ENCODE assay signal across 8 cellular contexts in genomic region chr14:60722163-60722835, GRCh38. TPM values are rescaled to one million over a fixed set of nuclear protein-coding genes. Genes with fewer than 3 reads are reported as not detected.
A peak's percentile ranks its signal among the peaks of the same experiment; 100 is the strongest.
DNase-seq lines count a peak whose midpoint lies in the region; TF ChIP-seq lines count a peak whose summit lies in the region.

No MANE protein-coding gene starts in this region.

- no peaks in the 10 kb centered on the region for H3K4me1 Mint-ChIP-seq in MCF 10A (ENCODE audit: insufficient read depth, unreplicated experiment)

- DNase-seq in NCI-H146 (lab: John Stamatoyannopoulos, UW), result peak; percentile 62
- no peak for DNase-seq in NCI-H146 treated with DMSO at 0.1 percent for 48 hours (lab: John Stamatoyannopoulos, UW; ENCODE audit: unreplicated experiment)
- DNase-seq in SK-N-MC (ENCODE audit: low read depth, low spot score), result no peak
- DNase-seq in MCF 10A (ENCODE audit: unreplicated experiment), result peak; percentile 73
- no peak for DNase-seq in kidney epithelial cell (ENCODE audit: low read depth)
- DNase-seq in stimulated activated CD4-positive, alpha-beta T cell treated with anti-CD3 and anti-CD28 coated beads, TNF-alpha, amount 100 ng/mL, for 4 hours (ENCODE audit: low read depth in 3 of 3), result peak in 2 of 3 experiments; percentile 4 to 8
- DNase-seq in ureter (ENCODE audit: low spot score), result no peak

- peak overlapping the region; percentile 70 for H3K9ac ChIP-seq in HUES64 (ENCODE audit: low read depth, low read length)
- H3K9ac ChIP-seq in SK-N-MC (ENCODE audit: insufficient read length), result peak overlapping the region; percentile 80

- intact Hi-C loops in MCF 10A (cut with micrococcal nuclease), result loop anchor here (2.0 to 5.0 kb wide), 3 partner anchors 97 to 530 kb away; no protein-coding TSS in a partner anchor

- POLR2A ChIA-PET in MCF 10A (lab: Yijun Ruan, JAX), result interaction anchor here (1.0 to 4.3 kb wide), 6 partner anchors 11 to 305 kb away, joined by 3 to 45 read pairs (median 12); partner anchors contain the start of genes MNAT1, SLC38A6 and TRMT5

- H3K27me3 ChIP-seq in HUES64 (ENCODE audit: insufficient read depth, low read length) (no peaks in the 10 kb centered on the region), kidney epithelial cell (ENCODE audit: control insufficient read depth, insufficient read depth, low read length) (no peaks in the 10 kb centered on the region)

- BruUV-seq in MCF 10A (replicated peaks; lab: Mats Ljungman, UMichigan), result no TSS peak

- no peaks in the 10 kb centered on the region for H3K9me3 ChIP-seq in HUES64 (ENCODE audit: insufficient read depth, low read depth, low read length)
- no peaks in the 10 kb centered on the region for H3K9me3 ChIP-seq in SK-N-MC (ENCODE audit: low read depth, low read length)

- CTCF ChIA-PET in MCF 10A (lab: Yijun Ruan, JAX), result interaction anchor here (0.5 to 3.5 kb wide), 10 partner anchors 11 to 739 kb away, joined by 3 to 15 read pairs (median 3); partner anchors contain the start of gene MNAT1

- peaks cover 21% of the 10 kb centered on the region for H3K4me1 ChIP-seq in HUES64 (ENCODE audit: insufficient read depth, low read length)

- H3K36me3 ChIP-seq in HUES64 (ENCODE audit: insufficient read depth, low read length), result peaks cover 30% of the 10 kb centered on the region
- H3K36me3 ChIP-seq in SK-N-MC (ENCODE audit: insufficient read depth, low read length), result peaks cover 8% of the 10 kb centered on the region; the same call in 1 of the 2 replicates
- H3K36me3 ChIP-seq in kidney epithelial cell (ENCODE audit: control insufficient read depth, insufficient read depth, low read length), result no peaks in the 10 kb centered on the region

- no peaks in the 10 kb centered on the region for H3K9me3 Mint-ChIP-seq in MCF 10A (ENCODE audit: unreplicated experiment)

- H3K27ac ChIP-seq in HUES64 (ENCODE audit: low read depth, low read length) (peak overlapping the region; percentile 57; the same call in 1 of the 2 replicates), SK-N-MC (no peak overlapping the region)

- WGBS in HUES64, result under 1% methylated on average over 50 of the region's 50 CpGs

- no peak for TF ChIP-seq CTCF in MCF 10A (IDR thresholded peaks at IDR 0.05; ENCODE audit: unreplicated experiment)
- TF ChIP-seq CTCF in kidney epithelial cell (IDR thresholded peaks at IDR 0.05; ENCODE audit: insufficient read depth, low read length, poor library complexity, severe bottlenecking), result no peak

- H3K4me3 Mint-ChIP-seq in MCF 10A (ENCODE audit: unreplicated experiment), result peak overlapping the region; percentile 91

- H3K27ac Mint-ChIP-seq in MCF 10A (ENCODE audit: low read depth, unreplicated experiment), result peak overlapping the region; percentile 51

- H3K4me3 ChIP-seq in HUES64 (ENCODE audit: low read length), result peak overlapping the region; percentile 88
- H3K4me3 ChIP-seq in SK-N-MC, result peak overlapping the region; percentile 87
- H3K4me3 ChIP-seq in kidney epithelial cell (ENCODE audit: low read depth, low read length), result peak overlapping the region; percentile 73

- H3K27me3 Mint-ChIP-seq in MCF 10A (ENCODE audit: insufficient read depth, unreplicated experiment), result no peaks in the 10 kb centered on the region

- peaks cover 11% of the 10 kb centered on the region for H3K36me3 Mint-ChIP-seq in MCF 10A (ENCODE audit: insufficient read depth, unreplicated experiment)

RNA-seq across cellular contexts. Expression of gene SIX4, which starts 1.9 kb away (rescaled TPM):
- polyA plus RNA-seq in HUES64 (2013, experiment 1 of 2), result 10.6 TPM
- 11.2 TPM for polyA plus RNA-seq in HUES64 (2013, experiment 2 of 2)
- total RNA-seq in MCF 10A (2022), result 12.9 and 13.6 TPM in 2 replicates
- 11.1 and 11.7 TPM in 2 replicates for total RNA-seq in kidney epithelial cell
- total RNA-seq in ureter, result 7.3 TPM

RNA-seq across cellular contexts. Expression of gene MNAT1, which starts 12.3 kb away (rescaled TPM):
- 37.0 TPM for polyA plus RNA-seq in HUES64 (2013, experiment 1 of 2)
- 45.8 TPM for polyA plus RNA-seq in HUES64 (2013, experiment 2 of 2)
- 45.2 and 57.5 TPM in 2 replicates for total RNA-seq in MCF 10A (2022)
- 37.0 and 49.2 TPM in 2 replicates for total RNA-seq in kidney epithelial cell
- total RNA-seq in ureter, result 55.1 TPM

Comparison
In these comparisons a context has a peak if more than half of its experiments do, and no peak if none do; other contexts are left out.
1. DNase-seq: peak in NCI-H146 (single experiment), MCF 10A (single experiment) and stimulated activated CD4-positive, alpha-beta T cell treated with anti-CD3 and anti-CD28 coated beads, TNF-alpha, amount 100 ng/mL, for 4 hours (2 of 3); none in NCI-H146 treated with DMSO at 0.1 percent for 48 hours (single experiment), SK-N-MC (single experiment), kidney epithelial cell (single experiment) and ureter (single experiment).
2. Peak in every context shown above with its lines, with median percentiles within 50 percentile points of each other: H3K4me3 ChIP-seq.